Comparison of ENCODE assay signal across 8 cellular contexts in genomic region chr14:24216876-24217275, GRCh38. TPM values are rescaled to one million over a fixed set of nuclear protein-coding genes. Genes with fewer than 3 reads are reported as not detected.
DNase-seq lines count a peak whose midpoint lies in the region; TF ChIP-seq lines count a peak whose summit lies in the region.
"Not testable (repeated sequence)": the region's sequence is repeated elsewhere in the genome, so short reads cannot be mapped to it uniquely, and the experiment has no call there.
"Had no signal": no experiment of that assay in that cellular context is flagged by ENCODE, and none has a peak within 500 bp of the region (broad histone marks: within the 10 kb centered on the region; RNA-seq: fewer than 3 reads in every experiment).

No MANE protein-coding gene starts in this region.

- H4K20me1 ChIP-seq in GM23248 (ENCODE audit: insufficient read depth) = not testable (repeated sequence)

- intact Hi-C loops in A673 (cut with micrococcal nuclease; ENCODE audit: unreplicated experiment) = not testable (repeated sequence)

- not testable (repeated sequence) for H2AFZ ChIP-seq in GM23248

- H3K27ac ChIP-seq in A673 (ENCODE audit: low read depth, low read length, poor library complexity, severe bottlenecking) (peak overlapping the region; percentile 40), GM23248 (peak overlapping the region; percentile 79; the same call in 1 of the 2 replicates), neutrophil (peak overlapping the region; percentile 97)

- H3K36me3 Mint-ChIP-seq in activated CD4-positive, alpha-beta T cell treated with anti-CD3 and anti-CD28 coated beads, Interleukin-2, amount 10 ng/mL, durations not matched to agents 7 days and 5 days (ENCODE audit: low read depth) = peaks cover 16% of the 10 kb centered on the region
- not testable (repeated sequence) for H3K36me3 Mint-ChIP-seq in activated naive CD8-positive, alpha-beta T cell; glutamatergic neuron (ENCODE audit: unreplicated experiment)

- H3K27me3 ChIP-seq in A673 (replicated peaks; ENCODE audit: insufficient read depth, low read depth, low read length, poor library complexity); GM23248 (replicated peaks; ENCODE audit: insufficient read depth); neutrophil: not testable (repeated sequence)

- not testable (repeated sequence) for H3K27me3 Mint-ChIP-seq in activated CD4-positive, alpha-beta T cell treated with anti-CD3 and anti-CD28 coated beads, Interleukin-2, amount 10 ng/mL, durations not matched to agents 7 days and 5 days; activated naive CD8-positive, alpha-beta T cell
- H3K27me3 Mint-ChIP-seq in glutamatergic neuron (ENCODE audit: unreplicated experiment) = peaks cover 12% of the 10 kb centered on the region

- in situ Hi-C loops in GM23248 (cut with MboI) = not testable (repeated sequence)

- BruUV-seq in A673 (replicated peaks; lab: Mats Ljungman, UMichigan) = not testable (repeated sequence)

- H3K36me3 ChIP-seq in A673 (ENCODE audit: insufficient read depth, low read length, poor library complexity, severe bottlenecking); GM23248 (ENCODE audit: low read depth); neutrophil: not testable (repeated sequence)

- peaks cover 44% of the 10 kb centered on the region for H3K79me2 ChIP-seq in GM23248 (ENCODE audit: insufficient read depth)

- POLR2A ChIA-PET in A673 (lab: Charles Lee; ENCODE audit: low non-redundant PET); activated CD4-positive, alpha-beta T cell treated with anti-CD3 and anti-CD28 coated beads, Interleukin-2, amount 10 ng/mL, durations not matched to agents 7 days and 5 days (lab: Charles Lee): not testable (repeated sequence)

- peaks cover 43% of the 10 kb centered on the region for H3K4me1 Mint-ChIP-seq in activated CD4-positive, alpha-beta T cell treated with anti-CD3 and anti-CD28 coated beads, Interleukin-2, amount 10 ng/mL, durations not matched to agents 7 days and 5 days
- peaks cover 41% of the 10 kb centered on the region for H3K4me1 Mint-ChIP-seq in activated naive CD8-positive, alpha-beta T cell (ENCODE audit: low read depth)
- not testable (repeated sequence) for H3K4me1 Mint-ChIP-seq in glutamatergic neuron (ENCODE audit: low read depth, unreplicated experiment)

- not testable (repeated sequence) for H3K4me2 ChIP-seq in GM23248 (ENCODE audit: unreplicated experiment)

- H3K27ac Mint-ChIP-seq in activated CD4-positive, alpha-beta T cell treated with anti-CD3 and anti-CD28 coated beads, Interleukin-2, amount 10 ng/mL, durations not matched to agents 7 days and 5 days = peak overlapping the region; percentile 95
- peak overlapping the region; percentile 10 for H3K27ac Mint-ChIP-seq in activated naive CD8-positive, alpha-beta T cell
- H3K27ac Mint-ChIP-seq in glutamatergic neuron (ENCODE audit: unreplicated experiment) = peak overlapping the region; percentile 62

- H3K4me1 ChIP-seq in A673 (ENCODE audit: insufficient read depth, low read length, poor library complexity, severe bottlenecking); GM23248 (ENCODE audit: insufficient read depth): not testable (repeated sequence)
- peaks cover 31 to 35% of the 10 kb centered on the region in 2 experiments for H3K4me1 ChIP-seq in neutrophil (ENCODE audit: control insufficient read depth in 1 of 2, insufficient read depth in 1 of 2, low read depth in 1 of 2, low read length in 1 of 2)

- not testable (repeated sequence) for H3K9me3 ChIP-seq in A673 (ENCODE audit: low read depth, low read length, poor library complexity, severe bottlenecking); GM23248 (ENCODE audit: low read depth); neutrophil

- WGBS in GM23248 (ENCODE audit: low coverage in 1 of 2, low lambda C conversion rate in 2 of 2, missing lambda C conversion rate in 2 of 2), 2 experiments = 100% methylated on average over 1 of the region's 1 CpG

- CTCF ChIA-PET in A673 (lab: Charles Lee) = not testable (repeated sequence)
- CTCF ChIA-PET in activated CD4-positive, alpha-beta T cell treated with anti-CD3 and anti-CD28 coated beads, Interleukin-2, amount 10 ng/mL, durations not matched to agents 7 days and 5 days (lab: Charles Lee) = interaction anchor here (1.4 to 2.4 kb wide), 5 partner anchors 11 to 80 kb away, joined by 5 to 20 read pairs (median 7); partner anchors contain the start of genes RABGGTA, TINF2 and TSSK4

- H3F3A ChIP-seq in GM23248 (ENCODE audit: insufficient read depth) = peaks cover 37% of the 10 kb centered on the region

- not testable (repeated sequence) for H3K9me2 ChIP-seq in GM23248 (ENCODE audit: insufficient read depth)

- not testable (repeated sequence) for H3K4me3 ChIP-seq in A673 (ENCODE audit: low read depth, low read length, poor library complexity, severe bottlenecking); GM23248; neutrophil (ENCODE audit: low read depth in 1 of 2, low read length in 1 of 2)

- not testable (repeated sequence) for DNase-seq in A673 (ENCODE audit: low spot score); GM23248; activated CD4-positive, alpha-beta T cell treated with anti-CD3 and anti-CD28 coated beads, Interleukin-2, amount 10 ng/mL, durations not matched to agents 7 days and 5 days; glutamatergic neuron

- not testable (repeated sequence) for H3K9me3 Mint-ChIP-seq in activated CD4-positive, alpha-beta T cell treated with anti-CD3 and anti-CD28 coated beads, Interleukin-2, amount 10 ng/mL, durations not matched to agents 7 days and 5 days; activated naive CD8-positive, alpha-beta T cell (ENCODE audit: low read depth); glutamatergic neuron (ENCODE audit: unreplicated experiment)

- not testable (repeated sequence) for H3K4me3 Mint-ChIP-seq in activated CD4-positive, alpha-beta T cell treated with anti-CD3 and anti-CD28 coated beads, Interleukin-2, amount 10 ng/mL, durations not matched to agents 7 days and 5 days; activated naive CD8-positive, alpha-beta T cell; glutamatergic neuron (ENCODE audit: unreplicated experiment)

- TF ChIP-seq CTCF in A673 (conservative IDR thresholded peaks at IDR 0.05; ENCODE audit: low read depth, low read length); glutamatergic neuron (IDR thresholded peaks at IDR 0.05; ENCODE audit: partially characterized antibody, unreplicated experiment); neutrophil (IDR thresholded peaks at IDR 0.05): not testable (repeated sequence)

- not testable (repeated sequence) for H3K9ac ChIP-seq in GM23248

RNA-seq across cellular contexts. Expression of gene MDP1, which starts 1.0 kb away (rescaled TPM):
- total RNA-seq in A673 (2021) (21.3 and 22.4 TPM in 2 replicates), glutamatergic neuron (ENCODE audit: unreplicated experiment) (25.5 TPM)
- total RNA-seq in GM23248 (2014; rRNA removed; shearing (Covaris generic)) = 8.2 and 19.2 TPM in 2 replicates
- polyA plus RNA-seq in GM23248 (2016; fragmentation: Nextera tagmentation; extraction: Ambion mirVana) = 20.0 and 23.3 TPM in 2 replicates
- total RNA-seq in activated CD4-positive, alpha-beta T cell treated with anti-CD3 and anti-CD28 coated beads, Interleukin-2, amount 10 ng/mL, durations not matched to agents 7 days and 5 days = 10 to 100 TPM; 10.1 to 10.7 TPM

RNA-seq across cellular contexts. Expression of gene CHMP4A, which starts 3.6 kb away (rescaled TPM):
- total RNA-seq in A673 (2021) (51.9 and 56.7 TPM in 2 replicates), glutamatergic neuron (ENCODE audit: unreplicated experiment) (32.4 TPM)
- total RNA-seq in GM23248 (2014; rRNA removed; shearing (Covaris generic)) = 18.5 and 32.1 TPM in 2 replicates
- 75.7 and 81.6 TPM in 2 replicates for polyA plus RNA-seq in GM23248 (2016; fragmentation: Nextera tagmentation; extraction: Ambion mirVana)
- total RNA-seq in activated CD4-positive, alpha-beta T cell treated with anti-CD3 and anti-CD28 coated beads, Interleukin-2, amount 10 ng/mL, durations not matched to agents 7 days and 5 days = 10 to 100 TPM; 79.8 to 93.2 TPM

RNA-seq across cellular contexts. Expression of gene TSSK4, which starts 11.4 kb away (rescaled TPM):
- total RNA-seq in A673 (2021) = 0.70 and 0.75 TPM in 2 replicates
- total RNA-seq in GM23248 (2014; rRNA removed; shearing (Covaris generic)) = not detected in 2 replicates
- 0.23 and 0.55 TPM in 2 replicates for polyA plus RNA-seq in GM23248 (2016; fragmentation: Nextera tagmentation; extraction: Ambion mirVana)
- under 1 TPM; 0.52 to 0.60 TPM for total RNA-seq in activated CD4-positive, alpha-beta T cell treated with anti-CD3 and anti-CD28 coated beads, Interleukin-2, amount 10 ng/mL, durations not matched to agents 7 days and 5 days
- not detected for total RNA-seq in glutamatergic neuron (ENCODE audit: unreplicated experiment)
- total RNA-seq: A172, RPMI7951 had no signal

RNA-seq across cellular contexts. Expression of gene NEDD8, which starts 15.3 kb away (rescaled TPM):
- total RNA-seq in A673 (2021) (257 and 266 TPM in 2 replicates), glutamatergic neuron (ENCODE audit: unreplicated experiment) (169 TPM)
- total RNA-seq in GM23248 (2014; rRNA removed; shearing (Covaris generic)) = 138 and 161 TPM in 2 replicates
- polyA plus RNA-seq in GM23248 (2016; fragmentation: Nextera tagmentation; extraction: Ambion mirVana) = 326 and 342 TPM in 2 replicates
- 100 to 1,000 TPM; 178 to 229 TPM for total RNA-seq in activated CD4-positive, alpha-beta T cell treated with anti-CD3 and anti-CD28 coated beads, Interleukin-2, amount 10 ng/mL, durations not matched to agents 7 days and 5 days

RNA-seq across cellular contexts. Expression of gene GMPR2, which starts 15.9 kb away (rescaled TPM):
- total RNA-seq in A673 (2021) (82.7 and 85.8 TPM in 2 replicates), glutamatergic neuron (ENCODE audit: unreplicated experiment) (55.8 TPM)
- 70.9 and 98.0 TPM in 2 replicates for total RNA-seq in GM23248 (2014; rRNA removed; shearing (Covaris generic))
- polyA plus RNA-seq in GM23248 (2016; fragmentation: Nextera tagmentation; extraction: Ambion mirVana) = 55.0 and 58.9 TPM in 2 replicates
- 10 to 100 TPM; 72.0 to 74.5 TPM for total RNA-seq in activated CD4-positive, alpha-beta T cell treated with anti-CD3 and anti-CD28 coated beads, Interleukin-2, amount 10 ng/mL, durations not matched to agents 7 days and 5 days

Comparison
In these comparisons a context has a peak if more than half of its experiments do, and no peak if none do; other contexts are left out.
1. H3K27ac ChIP-seq: peak in every context shown above with its lines; median percentile 97 in neutrophil; 79 in GM23248; 40 in A673.
2. H3K27ac Mint-ChIP-seq: peak in every context shown above with its lines; median percentile 95 in activated CD4-positive, alpha-beta T cell treated with anti-CD3 and anti-CD28 coated beads, Interleukin-2, amount 10 ng/mL, durations not matched to agents 7 days and 5 days; 62 in glutamatergic neuron; 10 in activated naive CD8-positive, alpha-beta T cell.